Comparison of ENCODE assay signal across 18 cellular contexts in genomic region chr7:28729276-28729675, GRCh38.
A peak's percentile ranks its signal among the peaks of the same experiment; 100 is the strongest.
DNase-seq lines count a peak whose midpoint lies in the region; ATAC-seq and TF ChIP-seq lines count a peak whose summit lies in the region.
"Had no signal": no experiment of that assay in that cellular context is flagged by ENCODE, and none has a peak within 500 bp of the region (broad histone marks: within the 10 kb centered on the region; RNA-seq: fewer than 3 reads in every experiment).

No MANE protein-coding gene starts in this region.

- H4K20me1 ChIP-seq in PC-3 (ENCODE audit: low read length) (no peaks in the 10 kb centered on the region), MM.1S (ENCODE audit: insufficient read depth, low read length) (no peaks in the 10 kb centered on the region)

- no peaks in the 10 kb centered on the region for H3F3A ChIP-seq in PC-3 (ENCODE audit: low read length, unreplicated experiment)
- H3F3A ChIP-seq in MM.1S (ENCODE audit: insufficient read depth, low read length) = no peaks in the 10 kb centered on the region

- H3K4me2 ChIP-seq in PC-3 (ENCODE audit: low read length) (peak overlapping the region; percentile 66), MM.1S (ENCODE audit: low read depth, low read length) (no peak overlapping the region)

- ATAC-seq in PC-3 = peak; percentile 72
- ATAC-seq: activated T-helper 17 cell treated with anti-CD3 and anti-CD28 coated beads, Interleukin-2, amount 50 U/mL, for 72 hours; left colon; stimulated activated naive CD8-positive, alpha-beta T cell treated with anti-CD3 and anti-CD28 coated beads, Interleukin-15, Interleukin-2, amounts not matched to agents 100 U/mL and 50 U/mL, for 24 hours had no signal

- H3K27me3 ChIP-seq in PC-3 (ENCODE audit: low read length) (no peaks in the 10 kb centered on the region), MM.1S (replicated peaks; ENCODE audit: insufficient read depth, low read length) (no peaks in the 10 kb centered on the region)

- POLR2A ChIA-PET in PC-3 (lab: Charles Lee; ENCODE audit: unreplicated experiment) = interaction anchor here (0.6 to 1.2 kb wide), 4 partner anchors 19 to 77 kb away, joined by 3 to 5 read pairs (median 3); no protein-coding TSS in a partner anchor

- no peak overlapping the region for H3K9ac ChIP-seq in PC-3 (ENCODE audit: low read length)
- no peak overlapping the region for H3K9ac ChIP-seq in MM.1S (ENCODE audit: low read length)

- H3K27ac ChIP-seq in PC-3 (ENCODE audit: low read length) = peak overlapping the region; percentile 47
- H3K27ac ChIP-seq in MM.1S (ENCODE audit: low read length) = no peak overlapping the region

- H3K9me2 ChIP-seq in PC-3 (replicated peaks; ENCODE audit: low read length) = no peaks in the 10 kb centered on the region
- no peaks in the 10 kb centered on the region; the same call in 1 of the 2 replicates for H3K9me2 ChIP-seq in MM.1S (replicated peaks; ENCODE audit: insufficient read depth, low read length)

- H2AFZ ChIP-seq in PC-3 (ENCODE audit: low read length) = peak overlapping the region; percentile 25; the same call in 1 of the 2 replicates
- H2AFZ ChIP-seq in MM.1S (ENCODE audit: low read length) = no peak overlapping the region

- BruUV-seq in PC-3 (replicated peaks; lab: Mats Ljungman, UMichigan) = no TSS peak

- intact Hi-C loops in PC-3 (cut with micrococcal nuclease) = loop anchor here (1.0 to 10.0 kb wide), 8 partner anchors 20 to 432 kb away; partner anchors contain the start of gene CREB5

- DNase-seq in COLO668 (lab: John Stamatoyannopoulos, UW; ENCODE audit: unreplicated experiment) = peak; percentile 76
- DNase-seq in NCI-H1092 treated with DMSO at 0.1 percent for 48 hours (lab: John Stamatoyannopoulos, UW) = peak; percentile 61
- peak; percentile 72 for DNase-seq in PC-3
- peak; percentile 15 for DNase-seq in glomerular visceral epithelial cell (ENCODE audit: extremely low spot score)
- DNase-seq in HCEC 1CT = no peak
- DNase-seq in iPS-NIHi11 (ENCODE audit: low spot score) = no peak
- DNase-seq in MM.1S = no peak
- no peak for DNase-seq in Ammon's horn (ENCODE audit: low spot score)
- DNase-seq: ACHN; activated CD4-positive, alpha-beta memory T cell treated with anti-CD3 and anti-CD28 coated beads, Interleukin-2, amount 10 ng/mL, durations not matched to agents 7 days and 5 days; amniotic stem cell; CD4-positive, alpha-beta memory T cell; cortex of kidney; hypothalamus; left colon; NCI-H446; stimulated activated naive CD8-positive, alpha-beta T cell treated with anti-CD3 and anti-CD28 coated beads, Interleukin-15, Interleukin-2, amounts not matched to agents 100 U/mL and 50 U/mL, for 24 hours had no signal

- H3K36me3 ChIP-seq in PC-3 (ENCODE audit: low read depth, low read length) = no peaks in the 10 kb centered on the region
- H3K36me3 ChIP-seq in MM.1S (replicated peaks; ENCODE audit: insufficient read depth, low read length) = no peaks in the 10 kb centered on the region

- CTCF ChIA-PET in PC-3 (lab: Charles Lee) = no interaction called here

- TF ChIP-seq CTCF in PC-3 (conservative IDR thresholded peaks at IDR 0.05; ENCODE audit: low read depth, low read length) = no peak
- no peak for TF ChIP-seq CTCF in MM.1S (IDR thresholded peaks at IDR 0.05; ENCODE audit: low read length)

- H3K79me2 ChIP-seq in PC-3 (ENCODE audit: low read length) (no peaks in the 10 kb centered on the region), MM.1S (ENCODE audit: low read length) (no peaks in the 10 kb centered on the region)

- no peaks in the 10 kb centered on the region for H3K9me3 ChIP-seq in PC-3 (ENCODE audit: low read length)
- H3K9me3 ChIP-seq in MM.1S (replicated peaks; ENCODE audit: insufficient read depth, low read length) = no peaks in the 10 kb centered on the region

- peaks cover 60% of the 10 kb centered on the region for H3K4me1 ChIP-seq in PC-3 (ENCODE audit: insufficient read depth, low read length)
- H3K4me1 ChIP-seq in MM.1S (ENCODE audit: low read length) = 0 out of 2 replicates have a peak, but pooled peaks cover 6% of the 10 kb centered on the region

- H3K4me3 ChIP-seq in PC-3 (ENCODE audit: low read length) (peak overlapping the region; percentile 29; the same call in 1 of the 2 replicates), MM.1S (ENCODE audit: low read length) (no peak overlapping the region)

Comparison
In these comparisons a context has a peak if more than half of its experiments do, and no peak if none do; other contexts are left out.
1. DNase-seq: peak in COLO668 (single experiment), NCI-H1092 treated with DMSO at 0.1 percent for 48 hours (single experiment), PC-3 (single experiment) and glomerular visceral epithelial cell (single experiment); none in HCEC 1CT (single experiment), iPS-NIHi11 (single experiment), MM.1S (single experiment) and Ammon's horn (single experiment).